In the genomic region with DNA sequence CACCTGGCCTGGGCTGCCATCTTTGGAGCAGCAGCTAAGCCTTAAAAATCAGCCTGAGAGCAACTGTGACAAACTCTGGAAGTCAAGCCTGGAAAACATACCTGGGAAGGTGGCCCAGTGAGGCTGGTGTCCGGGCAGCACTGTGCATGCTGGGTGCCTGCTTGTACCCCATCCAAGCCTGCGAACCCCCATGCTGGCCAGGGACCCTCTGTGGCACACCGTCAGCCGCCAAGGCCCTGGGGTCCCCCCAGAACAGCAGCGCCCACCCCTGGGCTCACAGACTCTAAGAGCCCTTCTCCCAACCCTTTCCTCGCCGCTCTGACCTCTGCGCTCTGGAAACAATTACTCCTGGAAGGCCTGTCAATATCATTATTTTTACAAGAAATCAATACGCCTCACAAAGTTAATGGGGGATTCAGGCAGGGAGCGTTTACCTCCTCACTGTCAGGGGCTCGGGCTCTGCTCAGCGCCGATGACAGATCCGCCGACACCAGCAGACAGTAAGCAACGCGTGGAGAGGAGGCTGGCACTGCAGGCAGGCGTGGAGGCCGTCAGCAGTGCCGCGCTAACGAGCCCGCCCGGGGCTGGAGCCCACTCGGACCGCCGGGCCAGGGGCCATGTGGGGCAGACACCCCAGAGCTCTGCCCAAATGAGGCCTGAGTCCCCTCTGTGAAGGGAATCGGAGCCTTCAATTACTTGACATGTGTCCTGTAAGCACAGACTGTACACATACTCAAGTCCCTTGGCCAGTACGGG, we compare ENCODE assay signal across 1 cellular context.
TF ChIP-seq lines count a peak whose summit lies in the region.

No MANE protein-coding gene starts in this region.

TF ChIP-seq in H1, 55 proteins besides CTCF, POLR2A, EP300 and RAD21 (continued from another document):
- TF ChIP-seq USF2 (IDR thresholded peaks at IDR 0.05; ENCODE audit: low read length) (no peak), POLR2AphosphoS5 (IDR thresholded peaks at IDR 0.05; ENCODE audit: low read depth, low read length) (no peak), JUND (IDR thresholded peaks at IDR 0.05; ENCODE audit: low read length) (no peak), HDAC2 (IDR thresholded peaks at IDR 0.05; ENCODE audit: borderline replicate concordance in 1 of 2, low read depth in 2 of 2, low read length in 2 of 2) (no peak), NRF1 (IDR thresholded peaks at IDR 0.05; ENCODE audit: low read depth, low read length) (no peak), JUN (IDR thresholded peaks at IDR 0.05; ENCODE audit: low read depth, low read length) (no peak), BCL11A (IDR thresholded peaks at IDR 0.05; ENCODE audit: low read depth in 2 of 2, low read length in 2 of 2) (no peak), ZNF274 (IDR thresholded peaks at IDR 0.05; ENCODE audit: borderline replicate concordance, extremely low read depth, low read length) (no peak), CBX5 (IDR thresholded peaks at IDR 0.05; ENCODE audit: low read depth, low read length) (no peak), FOSL1 (IDR thresholded peaks at IDR 0.05; ENCODE audit: insufficient read depth, low read depth, low read length) (no peak), KDM5A (IDR thresholded peaks at IDR 0.05; ENCODE audit: low read length) (no peak), TAF7 (optimal IDR thresholded peaks at IDR 0.05; ENCODE audit: borderline replicate concordance, low read depth, low read length) (no peak), MAX (IDR thresholded peaks at IDR 0.05) (no peak), SIRT6 (IDR thresholded peaks at IDR 0.05; ENCODE audit: low read length) (no peak), RNF2 (IDR thresholded peaks at IDR 0.05; ENCODE audit: borderline replicate concordance, low read depth, low read length, missing control alignments, poor library complexity, severe bottlenecking) (no peak)
